In the genomic region with DNA sequence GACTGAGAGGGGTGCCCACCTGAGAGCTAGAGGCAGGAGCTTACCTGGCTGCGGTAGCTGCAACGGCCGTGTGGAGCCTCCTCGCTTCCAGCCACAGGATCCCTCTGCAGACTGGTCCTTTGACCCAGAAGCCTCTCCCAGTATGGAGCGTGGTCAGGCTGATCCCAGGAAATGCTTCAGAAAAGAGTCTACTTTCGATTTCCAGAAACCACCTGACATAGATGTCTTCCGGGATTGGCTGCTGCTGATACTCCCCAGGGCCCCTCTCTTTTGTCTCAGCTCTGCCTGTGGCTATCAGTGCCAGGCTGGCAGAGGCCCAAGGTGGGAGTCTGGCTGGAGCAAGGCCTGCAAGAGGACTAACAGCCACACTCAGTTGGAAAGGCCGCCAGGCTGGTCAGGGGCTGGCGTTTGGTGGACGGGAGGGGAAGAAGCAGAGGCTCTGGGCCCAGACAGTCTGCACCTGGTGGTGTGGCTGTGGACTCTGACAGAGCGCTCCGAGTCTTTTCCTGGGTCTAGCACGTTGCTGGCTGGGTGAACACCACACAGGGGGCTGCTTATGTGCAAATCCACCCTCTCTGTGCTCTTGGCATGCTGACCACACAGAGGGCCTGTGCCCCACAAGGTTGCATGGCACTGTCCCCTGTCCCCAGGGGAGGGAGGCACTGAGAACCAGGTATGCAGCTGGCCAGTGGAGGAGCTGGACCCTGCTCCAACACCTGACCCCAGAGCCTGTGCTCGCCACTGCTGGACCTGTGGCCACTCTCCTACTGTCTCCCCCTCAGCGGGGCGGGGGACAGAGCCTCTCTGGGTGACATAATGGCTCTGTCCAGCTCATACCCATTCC, we compare ENCODE assay signal across 8 cellular contexts. TPM values are rescaled to one million over a fixed set of nuclear protein-coding genes. Genes with fewer than 3 reads are reported as not detected.
A peak's percentile ranks its signal among the peaks of the same experiment; 100 is the strongest.
DNase-seq lines count a peak whose midpoint lies in the region; ATAC-seq and TF ChIP-seq lines count a peak whose summit lies in the region.

A gene with protein sequence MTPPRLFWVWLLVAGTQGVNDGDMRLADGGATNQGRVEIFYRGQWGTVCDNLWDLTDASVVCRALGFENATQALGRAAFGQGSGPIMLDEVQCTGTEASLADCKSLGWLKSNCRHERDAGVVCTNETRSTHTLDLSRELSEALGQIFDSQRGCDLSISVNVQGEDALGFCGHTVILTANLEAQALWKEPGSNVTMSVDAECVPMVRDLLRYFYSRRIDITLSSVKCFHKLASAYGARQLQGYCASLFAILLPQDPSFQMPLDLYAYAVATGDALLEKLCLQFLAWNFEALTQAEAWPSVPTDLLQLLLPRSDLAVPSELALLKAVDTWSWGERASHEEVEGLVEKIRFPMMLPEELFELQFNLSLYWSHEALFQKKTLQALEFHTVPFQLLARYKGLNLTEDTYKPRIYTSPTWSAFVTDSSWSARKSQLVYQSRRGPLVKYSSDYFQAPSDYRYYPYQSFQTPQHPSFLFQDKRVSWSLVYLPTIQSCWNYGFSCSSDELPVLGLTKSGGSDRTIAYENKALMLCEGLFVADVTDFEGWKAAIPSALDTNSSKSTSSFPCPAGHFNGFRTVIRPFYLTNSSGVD (minus strand): TSS at position 144 of the 844 bp plus-strand sequence. CDS start 2,732 bp downstream, outside the sequence.

- no peaks in the 10 kb centered on the region for H3K36me3 ChIP-seq in esophagus squamous epithelium
- peaks cover 9% of the 10 kb centered on the region for H3K36me3 ChIP-seq in mucosa of stomach (ENCODE audit: control insufficient read depth, insufficient read depth, low read length)

- H3K9me3 ChIP-seq in esophagus squamous epithelium (no peaks in the 10 kb centered on the region), mucosa of stomach (ENCODE audit: control insufficient read depth, low read length) (no peaks in the 10 kb centered on the region)

- peaks cover 22% of the 10 kb centered on the region for H3K4me1 Mint-ChIP-seq in activated T-cell treated with anti-CD3 and anti-CD28 coated beads, Interleukin-2, amount 50 U/mL, for 72 hours (ENCODE audit: low read depth)
- H3K4me1 Mint-ChIP-seq in type B pancreatic cell (ENCODE audit: unreplicated experiment) = peaks cover 18% of the 10 kb centered on the region

- no peaks in the 10 kb centered on the region for H3K36me3 Mint-ChIP-seq in activated T-cell treated with anti-CD3 and anti-CD28 coated beads, Interleukin-2, amount 50 U/mL, for 72 hours (ENCODE audit: insufficient read depth in 2 of 2)
- H3K36me3 Mint-ChIP-seq in type B pancreatic cell = no peaks in the 10 kb centered on the region

- H3K27ac Mint-ChIP-seq in activated T-cell treated with anti-CD3 and anti-CD28 coated beads, Interleukin-2, amount 50 U/mL, for 72 hours = peak within 1 kb of the TSS; percentile 94
- peak within 1 kb of the TSS; percentile 31 for H3K27ac Mint-ChIP-seq in type B pancreatic cell

- peak within 1 kb of the TSS; percentile 29 to 92 (median 74) for H3K27ac ChIP-seq in esophagus squamous epithelium

- H3K9me3 Mint-ChIP-seq in activated T-cell treated with anti-CD3 and anti-CD28 coated beads, Interleukin-2, amount 50 U/mL, for 72 hours = no peaks in the 10 kb centered on the region
- H3K9me3 Mint-ChIP-seq in type B pancreatic cell = no peaks in the 10 kb centered on the region

- H3K4me3 ChIP-seq in GM08714 (ENCODE audit: low read length) (peak within 1 kb of the TSS; percentile 26; the same call in 1 of the 2 replicates), esophagus squamous epithelium (peak within 1 kb of the TSS; percentile 30 to 64 (median 48)), mucosa of stomach (ENCODE audit: low read length) (peak within 1 kb of the TSS; percentile 1)

- no peaks in the 10 kb centered on the region for H3K27me3 ChIP-seq in esophagus squamous epithelium
- no peaks in the 10 kb centered on the region for H3K27me3 ChIP-seq in mucosa of stomach (ENCODE audit: control insufficient read depth, insufficient read depth, low read length)

- ATAC-seq in activated T-cell treated with anti-CD3 and anti-CD28 coated beads, Interleukin-2, amount 50 U/mL, for 72 hours (replicated peaks in 1 of 2) = peak; percentile 71 to 77
- ATAC-seq in GM19023 (IDR thresholded peaks at IDR 0.05; ENCODE audit: unreplicated experiment) = no peak
- ATAC-seq in HG02571 (IDR thresholded peaks at IDR 0.05; ENCODE audit: unreplicated experiment) = no peak

- WGBS in esophagus squamous epithelium, 2 donors = 24 to 45% methylated on average over 7 to 12 of the region's 16 CpGs

- intact Hi-C loops in esophagus squamous epithelium (cut with DNase I) = no loop called here

- peak within 1 kb of the TSS; percentile 36 for H3K9ac ChIP-seq in mucosa of stomach (ENCODE audit: low read length)

- no peaks in the 10 kb centered on the region for H3K27me3 Mint-ChIP-seq in activated T-cell treated with anti-CD3 and anti-CD28 coated beads, Interleukin-2, amount 50 U/mL, for 72 hours (ENCODE audit: low read depth)
- no peaks in the 10 kb centered on the region for H3K27me3 Mint-ChIP-seq in type B pancreatic cell

- no peak for TF ChIP-seq CTCF in esophagus squamous epithelium (IDR thresholded peaks at IDR 0.05)
- TF ChIP-seq CTCF in type B pancreatic cell (conservative IDR thresholded peaks at IDR 0.05) = no peak

- peak within 1 kb of the TSS; percentile 75 to 79 for H3K4me3 Mint-ChIP-seq in activated T-cell treated with anti-CD3 and anti-CD28 coated beads, Interleukin-2, amount 50 U/mL, for 72 hours
- peak within 1 kb of the TSS; percentile 28 for H3K4me3 Mint-ChIP-seq in type B pancreatic cell

- peaks cover 32 to 75% (median 47%) of the 10 kb centered on the region in 3 donors for H3K4me1 ChIP-seq in esophagus squamous epithelium
- peaks cover 42% of the 10 kb centered on the region for H3K4me1 ChIP-seq in mucosa of stomach (ENCODE audit: control insufficient read depth, insufficient read depth, low read length)

- TF ChIP-seq POLR2A in esophagus squamous epithelium (IDR thresholded peaks at IDR 0.05) = peak in 2 of 4 donors; percentile 36 to 38

- peak; percentile 83 for DNase-seq in NCI-H2171 treated with DMSO at 0.1 percent for 48 hours (lab: John Stamatoyannopoulos, UW)
- peak; percentile 30 to 39 for DNase-seq in activated T-cell treated with anti-CD3 and anti-CD28 coated beads, Interleukin-2, amount 50 U/mL, for 72 hours
- DNase-seq in esophagus squamous epithelium (lab: John Stamatoyannopoulos, UW) = no peak
- no peak for DNase-seq in type B pancreatic cell (ENCODE audit: extremely low spot score, unreplicated experiment)

RNA-seq across cellular contexts. Expression of the gene that starts here (rescaled TPM):
- total RNA-seq in activated T-cell treated with anti-CD3 and anti-CD28 coated beads, Interleukin-2, amount 50 U/mL, for 72 hours = 10 to 100 TPM; 23.1 to 28.2 TPM
- 100 to 1,000 TPM; 172 to 414 (median 262) TPM for total RNA-seq in esophagus squamous epithelium
- 154 and 202 TPM in 2 replicates for total RNA-seq in type B pancreatic cell (ENCODE audit: low replicate concordance)

Comparison
In these comparisons a context has a peak if more than half of its experiments do, and no peak if none do; other contexts are left out.
1. DNase-seq: peak in NCI-H2171 treated with DMSO at 0.1 percent for 48 hours (single experiment) and activated T-cell treated with anti-CD3 and anti-CD28 coated beads, Interleukin-2, amount 50 U/mL, for 72 hours (2 of 2); none in esophagus squamous epithelium (single experiment) and type B pancreatic cell (single experiment).
2. ATAC-seq: peak in activated T-cell treated with anti-CD3 and anti-CD28 coated beads, Interleukin-2, amount 50 U/mL, for 72 hours (2 of 2); none in GM19023 (single experiment) and HG02571 (single experiment).
3. Peak in every context shown above with its lines, with median percentiles within 50 percentile points of each other: H3K4me3 ChIP-seq.